ENCODE assay signal across 9 cellular contexts in genomic region chr7:44431091-44431608, GRCh38. TPM values are rescaled to one million over a fixed set of nuclear protein-coding genes. Genes with fewer than 3 reads are reported as not detected.
DNase-seq lines count a peak whose midpoint lies in the region; ATAC-seq, FAIRE-seq and TF ChIP-seq lines count a peak whose summit lies in the region.
"Had no signal": no experiment of that assay in that cellular context is flagged by ENCODE, and none has a peak within 500 bp of the region (broad histone marks: within the 10 kb centered on the region; RNA-seq: fewer than 3 reads in every experiment).

No MANE protein-coding gene starts in this region.

- no peak overlapping the region for H3K4me3 Mint-ChIP-seq in stimulated activated naive CD8-positive, alpha-beta T cell treated with anti-CD3 and anti-CD28 coated beads, Interleukin-15, Interleukin-2, amounts not matched to agents 100 ng/mL and 50 ng/mL, for 24 hours

- intact Hi-C loops in endothelial cell of umbilical vein (cut with micrococcal nuclease) (no loop called here), breast epithelium (cut with DNase I; ENCODE audit: low total_unique reads) (no loop called here)

- no peak overlapping the region for H2BK120ac ChIP-seq in neuronal stem cell (ENCODE audit: low read depth, low read length)

- peaks cover 31% of the 10 kb centered on the region for H3K36me3 Mint-ChIP-seq in stimulated activated naive CD8-positive, alpha-beta T cell treated with anti-CD3 and anti-CD28 coated beads, Interleukin-15, Interleukin-2, amounts not matched to agents 100 ng/mL and 50 ng/mL, for 24 hours (ENCODE audit: low read depth)

- peak; percentile 63 for ATAC-seq in GM21825 (IDR thresholded peaks at IDR 0.05; ENCODE audit: unreplicated experiment)

- TF ChIP-seq CTCF in GM12875 (IDR thresholded peaks at IDR 0.05; ENCODE audit: borderline replicate concordance, insufficient read depth, low read depth, low read length) (peak; percentile 59), endothelial cell of umbilical vein (IDR thresholded peaks at IDR 0.05; ENCODE audit: extremely low read depth in 1 of 2, insufficient read depth in 1 of 2, low read depth in 1 of 2, low read length in 2 of 2) (no peak), breast epithelium (IDR thresholded peaks at IDR 0.05) (no peak)

- no peak for FAIRE-seq in endothelial cell of umbilical vein (lab: Jason Lieb, UNC)

- H3K4me3 ChIP-seq in GM12875 (ENCODE audit: low read depth, low read length) = no peak overlapping the region
- no peak overlapping the region for H3K4me3 ChIP-seq in endothelial cell of umbilical vein (replicated peaks in 1 of 3; ENCODE audit: insufficient read depth in 1 of 3, low read depth in 1 of 3, low read length in 3 of 3)
- no peak overlapping the region for H3K4me3 ChIP-seq in neuronal stem cell (ENCODE audit: low read length in 2 of 2)
- no peak overlapping the region for H3K4me3 ChIP-seq in breast epithelium
- H3K4me3 ChIP-seq: Peyer's patch had no signal

- H3K27me3 Mint-ChIP-seq in stimulated activated naive CD8-positive, alpha-beta T cell treated with anti-CD3 and anti-CD28 coated beads, Interleukin-15, Interleukin-2, amounts not matched to agents 100 ng/mL and 50 ng/mL, for 24 hours = no peaks in the 10 kb centered on the region

- POLR2A ChIA-PET in endothelial cell of umbilical vein (lab: Charles Lee) = no interaction called here

- no peak overlapping the region for H4K8ac ChIP-seq in neuronal stem cell (ENCODE audit: low read depth, low read length)

- TF ChIP-seq POLR2A in endothelial cell of umbilical vein (IDR thresholded peaks at IDR 0.05; ENCODE audit: low read depth, low read length) = no peak
- TF ChIP-seq POLR2A in breast epithelium (IDR thresholded peaks at IDR 0.05) = no peak

- H3K23ac ChIP-seq in neuronal stem cell (ENCODE audit: low read depth, low read length, poor library complexity) = no peak overlapping the region

- no peaks in the 10 kb centered on the region for H4K20me1 ChIP-seq in endothelial cell of umbilical vein (replicated peaks; ENCODE audit: control insufficient read depth, extremely low read depth, insufficient read depth, low read length)

- no peaks in the 10 kb centered on the region for H3K9me3 Mint-ChIP-seq in stimulated activated naive CD8-positive, alpha-beta T cell treated with anti-CD3 and anti-CD28 coated beads, Interleukin-15, Interleukin-2, amounts not matched to agents 100 ng/mL and 50 ng/mL, for 24 hours

- DNase-seq in NCI-H510A treated with DMSO at 0.1 percent for 48 hours (lab: John Stamatoyannopoulos, UW) (peak; percentile 25), endothelial cell of umbilical vein (ENCODE audit: low read depth, low spot score) (peak; percentile 19), GDM1 (lab: John Stamatoyannopoulos, UW) (no peak), neuronal stem cell (ENCODE audit: low spot score) (no peak), breast epithelium (ENCODE audit: low spot score in 2 of 2) (no peak)

- no peak overlapping the region for H2BK12ac ChIP-seq in neuronal stem cell (ENCODE audit: low read length)

- no peak overlapping the region for H2BK15ac ChIP-seq in neuronal stem cell (ENCODE audit: low read length)

- CTCF ChIA-PET in endothelial cell of umbilical vein (lab: Charles Lee) = interaction anchor here (0.7 to 2.3 kb wide), 5 partner anchors 10 to 82 kb away, joined by 3 to 13 read pairs (median 4); no protein-coding TSS in a partner anchor

- no CpG with 5 or more reads among the region's 2 CpGs for WGBS in neuronal stem cell (ENCODE audit: extremely low coverage in 2 of 2, insufficient read length in 2 of 2, insufficient replicate concordance in 1 of 2), 2 donors

- H3K36me3 ChIP-seq in endothelial cell of umbilical vein (ENCODE audit: control insufficient read depth in 2 of 2, extremely low read depth in 1 of 2, insufficient read depth in 2 of 2, low read length in 2 of 2) (peaks cover 2 to 8% of the 10 kb centered on the region in 2 experiments), neuronal stem cell (replicated peaks in 1 of 2; ENCODE audit: control insufficient read depth in 2 of 2, insufficient read depth in 2 of 2, low read length in 2 of 2) (peaks cover 8 to 24% of the 10 kb centered on the region in 2 donors), breast epithelium (no peaks in the 10 kb centered on the region)

- no peak overlapping the region for H4K91ac ChIP-seq in neuronal stem cell (ENCODE audit: low read depth, low read length, poor library complexity)

- H2AFZ ChIP-seq in endothelial cell of umbilical vein (ENCODE audit: low read depth, low read length) = no peak overlapping the region
- H2AFZ ChIP-seq in neuronal stem cell (ENCODE audit: low read length) = no peak overlapping the region

- H3K27me3 ChIP-seq in endothelial cell of umbilical vein (ENCODE audit: control insufficient read depth in 2 of 2, insufficient read depth in 2 of 2, low read length in 2 of 2) (no peaks in the 10 kb centered on the region), neuronal stem cell (ENCODE audit: control insufficient read depth in 3 of 3, insufficient read depth in 3 of 3, low read depth in 1 of 3, low read length in 3 of 3) (no peaks in the 10 kb centered on the region), breast epithelium (no peaks in the 10 kb centered on the region)
- H3K27me3 ChIP-seq: Peyer's patch had no signal

- H3K9me3 ChIP-seq in endothelial cell of umbilical vein (replicated peaks; ENCODE audit: control insufficient read depth, insufficient read depth, low read length) (no peaks in the 10 kb centered on the region), neuronal stem cell (replicated peaks in 1 of 2; ENCODE audit: control insufficient read depth in 2 of 2, insufficient read depth in 1 of 2, low read depth in 1 of 2, low read length in 2 of 2) (peaks cover 0 to 2% of the 10 kb centered on the region in 2 donors), breast epithelium (no peaks in the 10 kb centered on the region)
- H3K9me3 ChIP-seq: Peyer's patch had no signal

- no peak overlapping the region for H3K4me2 ChIP-seq in endothelial cell of umbilical vein (ENCODE audit: insufficient read depth, low read length)
- no peak overlapping the region for H3K4me2 ChIP-seq in neuronal stem cell (ENCODE audit: insufficient read depth, low read length, poor library complexity, severe bottlenecking)

- no peak overlapping the region for H3K4ac ChIP-seq in neuronal stem cell (ENCODE audit: low read length)

- H3K14ac ChIP-seq in neuronal stem cell (ENCODE audit: low read length) = no peak overlapping the region

- peaks cover 49% of the 10 kb centered on the region for H3K4me1 Mint-ChIP-seq in stimulated activated naive CD8-positive, alpha-beta T cell treated with anti-CD3 and anti-CD28 coated beads, Interleukin-15, Interleukin-2, amounts not matched to agents 100 ng/mL and 50 ng/mL, for 24 hours (ENCODE audit: low read depth)

- no peak overlapping the region for H3K9ac ChIP-seq in endothelial cell of umbilical vein (replicated peaks; ENCODE audit: extremely low read depth, insufficient read depth, low read length)
- H3K9ac ChIP-seq in neuronal stem cell (ENCODE audit: low read depth, low read length, poor library complexity) = no peak overlapping the region

- H3K27ac ChIP-seq in endothelial cell of umbilical vein (ENCODE audit: insufficient read depth, low read depth, low read length) (no peak overlapping the region), neuronal stem cell (replicated peaks; ENCODE audit: low read length) (no peak overlapping the region), breast epithelium (no peak overlapping the region)
- H3K27ac ChIP-seq: Peyer's patch had no signal

- H2BK5ac ChIP-seq in neuronal stem cell (ENCODE audit: low read length) = no peak overlapping the region

- H3K9me1 ChIP-seq in endothelial cell of umbilical vein (replicated peaks; ENCODE audit: control insufficient read depth, extremely low read depth, insufficient read depth, low read length) = no peaks in the 10 kb centered on the region

- no TSS peak for BruUV-seq in endothelial cell of umbilical vein (replicated peaks; lab: Mats Ljungman, UMichigan)

- peak overlapping the region; percentile 42 for H3K27ac Mint-ChIP-seq in stimulated activated naive CD8-positive, alpha-beta T cell treated with anti-CD3 and anti-CD28 coated beads, Interleukin-15, Interleukin-2, amounts not matched to agents 100 ng/mL and 50 ng/mL, for 24 hours

- H3K18ac ChIP-seq in neuronal stem cell (ENCODE audit: low read length) = no peak overlapping the region

- peaks cover 11% of the 10 kb centered on the region for H3K79me1 ChIP-seq in neuronal stem cell (ENCODE audit: low read depth, low read length)

- H3K4me1 ChIP-seq in endothelial cell of umbilical vein (ENCODE audit: control insufficient read depth, extremely low read depth, insufficient read depth, low read length) (no peaks in the 10 kb centered on the region), neuronal stem cell (ENCODE audit: control insufficient read depth in 2 of 2, insufficient read depth in 1 of 2, low read depth in 1 of 2, low read length in 2 of 2) (peaks cover 0 to 3% of the 10 kb centered on the region in 2 donors), breast epithelium (no peaks in the 10 kb centered on the region)
- H3K4me1 ChIP-seq: Peyer's patch had no signal

- dilution Hi-C loops in endothelial cell of umbilical vein (cut with MboI; ENCODE audit: extremely low pct_ligation_motif_present, low sequenced_read_pairs) = no loop called here

- no peak overlapping the region for H2AK5ac ChIP-seq in neuronal stem cell (ENCODE audit: low read depth, low read length)

- H3K79me2 ChIP-seq in endothelial cell of umbilical vein (ENCODE audit: control insufficient read depth, insufficient read depth, low read length) = peaks cover 37% of the 10 kb centered on the region

TF ChIP-seq in endothelial cell of umbilical vein, 7 proteins besides CTCF, POLR2A, EP300 and RAD21:
- TF ChIP-seq POLR2AphosphoS5 (IDR thresholded peaks at IDR 0.05; ENCODE audit: insufficient read depth, low read depth, low read length) = no peak

RNA-seq across cellular contexts. Expression of gene NUDCD3, which starts 59.3 kb away (rescaled TPM):
- total RNA-seq in endothelial cell of umbilical vein (117 and 137 TPM in 2 replicates), breast epithelium (10 to 100 TPM; 52.1 to 64.0 (median 60.0) TPM)
- 39.4 and 50.6 TPM in 2 replicates for polyA plus RNA-seq in endothelial cell of umbilical vein
- polyA plus RNA-seq in endothelial cell of umbilical vein (2011; cell fraction: cytosol; rRNA removed) = 48.7 and 53.4 TPM in 2 replicates
- 82.9 and 92.9 TPM in 2 replicates for polyA plus RNA-seq in endothelial cell of umbilical vein (2011; cell fraction: nucleus; rRNA removed)
- polyA plus RNA-seq in endothelial cell of umbilical vein (2012) = 69.6 and 73.3 TPM in 2 replicates
- 120 TPM in 2 replicates for polyA minus RNA-seq in endothelial cell of umbilical vein
- polyA minus RNA-seq in endothelial cell of umbilical vein (2011; cell fraction: cytosol; rRNA and poly(A)+ RNA removed) = 13.2 TPM
- polyA minus RNA-seq in endothelial cell of umbilical vein (2011; cell fraction: nucleus; rRNA and poly(A)+ RNA removed) = 42.1 and 42.9 TPM in 2 replicates
- 37.7 TPM for polyA plus RNA-seq in neuronal stem cell (2013, experiment 1 of 2)
- polyA plus RNA-seq in neuronal stem cell (2013, experiment 2 of 2) = 37.7 TPM

Comparison
In these comparisons a context has a peak if more than half of its experiments do, and no peak if none do; other contexts are left out.
1. DNase-seq: peak in NCI-H510A treated with DMSO at 0.1 percent for 48 hours (single experiment) and endothelial cell of umbilical vein (single experiment); none in GDM1 (single experiment), neuronal stem cell (single experiment) and breast epithelium (0 of 2).